14 cellular contexts compared by ENCODE assay signal in genomic region chr5:55668356-55668755, GRCh38. TPM values are rescaled to one million over a fixed set of nuclear protein-coding genes. Genes with fewer than 3 reads are reported as not detected.
A peak's percentile ranks its signal among the peaks of the same experiment; 100 is the strongest.
DNase-seq lines count a peak whose midpoint lies in the region; ATAC-seq and TF ChIP-seq lines count a peak whose summit lies in the region.
"Had no signal": no experiment of that assay in that cellular context is flagged by ENCODE, and none has a peak within 500 bp of the region (broad histone marks: within the 10 kb centered on the region; RNA-seq: fewer than 3 reads in every experiment).

No MANE protein-coding gene starts in this region.

- intact Hi-C loops in MCF 10A (cut with micrococcal nuclease), result no loop called here
- intact Hi-C loops in breast epithelium (cut with DNase I; ENCODE audit: low total_unique reads), result no loop called here
- intact Hi-C loops in uterus (cut with DNase I; ENCODE audit: low total_unique reads), result no loop called here
- intact Hi-C loops in heart left ventricle (cut with DNase I), result no loop called here
- intact Hi-C loops in Right ventricle myocardium superior (cut with DNase I), result no loop called here

- H3K9me3 ChIP-seq in breast epithelium (no peaks in the 10 kb centered on the region), uterus (no peaks in the 10 kb centered on the region), heart left ventricle (no peaks in the 10 kb centered on the region)
- H3K9me3 ChIP-seq: BE2C, HAP-1, thyroid gland had no signal

- H3K4me3 ChIP-seq in breast epithelium (no peak overlapping the region), uterus (no peak overlapping the region), heart left ventricle (no peak overlapping the region)
- H3K4me3 ChIP-seq: HAP-1, thyroid gland had no signal

- H3K27ac ChIP-seq in breast epithelium, result no peak overlapping the region
- H3K27ac ChIP-seq in uterus, result peak overlapping the region; percentile 3 to 55
- peak overlapping the region in 1 of 12 donors; percentile 53 for H3K27ac ChIP-seq in heart left ventricle
- H3K27ac ChIP-seq: thyroid gland had no signal

- H3K27me3 ChIP-seq in breast epithelium (no peaks in the 10 kb centered on the region), uterus (no peaks in the 10 kb centered on the region), heart left ventricle (no peaks in the 10 kb centered on the region)
- H3K27me3 ChIP-seq: BE2C, thyroid gland had no signal

- ATAC-seq in heart left ventricle (no peak), Right ventricle myocardium superior (ENCODE audit: poor library complexity) (no peak)

- H3K27me3 Mint-ChIP-seq in MCF 10A (ENCODE audit: insufficient read depth, unreplicated experiment), result no peaks in the 10 kb centered on the region
- H3K27me3 Mint-ChIP-seq in progenitor cell of endocrine pancreas, result no peaks in the 10 kb centered on the region
- H3K27me3 Mint-ChIP-seq: activated CD4-positive, alpha-beta T cell treated with anti-CD3 and anti-CD28 coated beads, Interleukin-2, amount 10 ng/mL, durations not matched to agents 7 days and 5 days; brain had no signal

- CTCF ChIA-PET in MCF 10A (lab: Yijun Ruan, JAX), result interaction anchor here (0.6 kb wide), 1 partner anchor 213 kb away, joined by 3 read pairs; no protein-coding TSS in a partner anchor

- H3K4me1 Mint-ChIP-seq in MCF 10A (ENCODE audit: insufficient read depth, unreplicated experiment), result peaks cover 6% of the 10 kb centered on the region
- H3K4me1 Mint-ChIP-seq in progenitor cell of endocrine pancreas (ENCODE audit: low read depth), result peaks cover 2% of the 10 kb centered on the region
- H3K4me1 Mint-ChIP-seq: activated CD4-positive, alpha-beta T cell treated with anti-CD3 and anti-CD28 coated beads, Interleukin-2, amount 10 ng/mL, durations not matched to agents 7 days and 5 days had no signal

- TF ChIP-seq POLR2A in breast epithelium (IDR thresholded peaks at IDR 0.05) (no peak), uterus (IDR thresholded peaks at IDR 0.05) (no peak), heart left ventricle (IDR thresholded peaks at IDR 0.05) (no peak)

- H3K36me3 ChIP-seq in breast epithelium (no peaks in the 10 kb centered on the region), uterus (no peaks in the 10 kb centered on the region), heart left ventricle (peaks cover 0 to 38% (median 20%) of the 10 kb centered on the region in 9 donors)
- H3K36me3 ChIP-seq: BE2C, HAP-1, thyroid gland had no signal

- H3K9me3 Mint-ChIP-seq in MCF 10A (ENCODE audit: unreplicated experiment), result no peaks in the 10 kb centered on the region
- no peaks in the 10 kb centered on the region for H3K9me3 Mint-ChIP-seq in progenitor cell of endocrine pancreas (ENCODE audit: low read depth)
- H3K9me3 Mint-ChIP-seq: activated CD4-positive, alpha-beta T cell treated with anti-CD3 and anti-CD28 coated beads, Interleukin-2, amount 10 ng/mL, durations not matched to agents 7 days and 5 days; brain had no signal

- H3K4me3 Mint-ChIP-seq in MCF 10A (ENCODE audit: unreplicated experiment), result no peak overlapping the region
- no peak overlapping the region for H3K4me3 Mint-ChIP-seq in progenitor cell of endocrine pancreas (ENCODE audit: low read depth)
- H3K4me3 Mint-ChIP-seq: activated CD4-positive, alpha-beta T cell treated with anti-CD3 and anti-CD28 coated beads, Interleukin-2, amount 10 ng/mL, durations not matched to agents 7 days and 5 days; brain had no signal

- H3K36me3 Mint-ChIP-seq in MCF 10A (ENCODE audit: insufficient read depth, unreplicated experiment) (peaks cover 12% of the 10 kb centered on the region), progenitor cell of endocrine pancreas (ENCODE audit: insufficient read depth) (peaks cover 6% of the 10 kb centered on the region)

- peak; percentile 36 for DNase-seq in MCF 10A (ENCODE audit: unreplicated experiment)
- DNase-seq in breast epithelium (ENCODE audit: low spot score in 2 of 2), result no peak
- DNase-seq in SW 1271 (lab: John Stamatoyannopoulos, UW), result peak; percentile 42 to 76
- peak; percentile 79 for DNase-seq in glomerular visceral epithelial cell (ENCODE audit: extremely low spot score)
- DNase-seq in uterus, result no peak
- DNase-seq in heart left ventricle, result no peak
- no peak for DNase-seq in progenitor cell of endocrine pancreas (ENCODE audit: low spot score, unreplicated experiment)
- DNase-seq in Right ventricle myocardium superior, result no peak
- DNase-seq: activated CD4-positive, alpha-beta T cell treated with anti-CD3 and anti-CD28 coated beads, Interleukin-2, amount 10 ng/mL, durations not matched to agents 7 days and 5 days; BE2C; NCI-H748 treated with DMSO at 0.1 percent for 48 hours had no signal

- POLR2A ChIA-PET in MCF 10A (lab: Yijun Ruan, JAX), result interaction anchor here (0.5 kb wide), 1 partner anchor 75 kb away, joined by 3 read pairs; no protein-coding TSS in a partner anchor

- H3K4me1 ChIP-seq in breast epithelium (no peaks in the 10 kb centered on the region), uterus (no peaks in the 10 kb centered on the region), heart left ventricle (peaks cover 0 to 13% (median 0%) of the 10 kb centered on the region in 12 donors)
- H3K4me1 ChIP-seq: BE2C, thyroid gland had no signal

- BruUV-seq in MCF 10A (replicated peaks; lab: Mats Ljungman, UMichigan), result no TSS peak

- TF ChIP-seq CTCF in MCF 10A (IDR thresholded peaks at IDR 0.05; ENCODE audit: unreplicated experiment) (no peak), breast epithelium (IDR thresholded peaks at IDR 0.05) (no peak), uterus (IDR thresholded peaks at IDR 0.05) (no peak), heart left ventricle (IDR thresholded peaks at IDR 0.05) (no peak), progenitor cell of endocrine pancreas (IDR thresholded peaks at IDR 0.05; ENCODE audit: unreplicated experiment) (no peak)

- H3K27ac Mint-ChIP-seq in MCF 10A (ENCODE audit: low read depth, unreplicated experiment) (no peak overlapping the region), progenitor cell of endocrine pancreas (no peak overlapping the region)
- H3K27ac Mint-ChIP-seq: activated CD4-positive, alpha-beta T cell treated with anti-CD3 and anti-CD28 coated beads, Interleukin-2, amount 10 ng/mL, durations not matched to agents 7 days and 5 days had no signal

RNA-seq across cellular contexts. Expression of gene SLC38A9, which starts 43.8 kb away (rescaled TPM):
- total RNA-seq in MCF 10A (2022), result 20.1 and 25.6 TPM in 2 replicates
- total RNA-seq in breast epithelium, result 10 to 100 TPM; 25.2 to 35.1 (median 28.6) TPM
- total RNA-seq in uterus, result 100 to 1,000 TPM in 2 of 4 donors, 10 to 100 TPM in 2; 50.5 to 175 (median 86.7) TPM
- 10 to 100 TPM in 3 of 9 donors, 1 to 10 TPM in 6; 3.9 to 13.5 (median 7.3) TPM for total RNA-seq in heart left ventricle
- polyA plus RNA-seq in heart left ventricle, result 1 to 10 TPM; 6.3 TPM
- 42.9 and 49.9 TPM in 2 replicates for total RNA-seq in progenitor cell of endocrine pancreas
- total RNA-seq in Right ventricle myocardium superior, result 6.3 TPM

Comparison
In these comparisons a context has a peak if more than half of its experiments do, and no peak if none do; other contexts are left out.
1. DNase-seq: peak in MCF 10A (single experiment), SW 1271 (2 of 2) and glomerular visceral epithelial cell (single experiment); none in breast epithelium (0 of 2), uterus (0 of 2), heart left ventricle (0 of 5), progenitor cell of endocrine pancreas (single experiment) and Right ventricle myocardium superior (single experiment).
2. H3K27ac ChIP-seq: peak in uterus (2 of 2); none in breast epithelium (0 of 2).